In the genomic region with DNA sequence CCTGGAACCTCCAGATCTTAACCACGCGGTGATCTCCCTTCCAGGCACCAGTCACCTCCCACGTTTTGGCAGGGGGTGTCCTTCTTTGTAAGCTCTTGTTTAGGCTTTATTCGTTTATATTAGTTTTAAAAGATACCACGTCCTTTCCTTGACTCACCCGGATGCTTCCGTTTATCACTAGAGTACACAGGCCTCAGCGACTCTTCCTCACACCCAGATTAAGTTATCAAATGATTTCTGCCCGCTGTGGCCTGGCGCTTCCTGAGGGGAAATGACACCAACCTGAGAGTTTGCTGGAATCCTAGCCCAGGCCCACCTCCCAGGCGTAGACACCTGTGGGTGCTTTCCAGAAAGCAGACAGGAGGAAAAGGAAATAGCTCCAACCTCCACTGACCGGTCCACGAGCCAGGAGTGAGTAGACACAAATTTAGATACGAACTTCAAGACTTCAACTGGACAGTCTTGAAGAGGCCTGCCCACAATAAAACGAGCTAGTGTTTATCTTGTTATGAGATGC, we compare ENCODE assay signal across 1 cellular context.
TF ChIP-seq lines count a peak whose summit lies in the region.

No MANE protein-coding gene starts in this region.

TF ChIP-seq in SK-N-SH, 30 proteins besides CTCF, POLR2A, EP300 and RAD21 (continued from another document):
- TF ChIP-seq, protein P1, sequence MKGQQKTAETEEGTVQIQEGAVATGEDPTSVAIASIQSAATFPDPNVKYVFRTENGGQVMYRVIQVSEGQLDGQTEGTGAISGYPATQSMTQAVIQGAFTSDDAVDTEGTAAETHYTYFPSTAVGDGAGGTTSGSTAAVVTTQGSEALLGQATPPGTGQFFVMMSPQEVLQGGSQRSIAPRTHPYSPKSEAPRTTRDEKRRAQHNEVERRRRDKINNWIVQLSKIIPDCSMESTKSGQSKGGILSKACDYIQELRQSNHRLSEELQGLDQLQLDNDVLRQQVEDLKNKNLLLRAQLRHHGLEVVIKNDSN (IDR thresholded peaks at IDR 0.05; ENCODE audit: borderline replicate concordance, low read depth): no peak
- TF ChIP-seq, protein P2, sequence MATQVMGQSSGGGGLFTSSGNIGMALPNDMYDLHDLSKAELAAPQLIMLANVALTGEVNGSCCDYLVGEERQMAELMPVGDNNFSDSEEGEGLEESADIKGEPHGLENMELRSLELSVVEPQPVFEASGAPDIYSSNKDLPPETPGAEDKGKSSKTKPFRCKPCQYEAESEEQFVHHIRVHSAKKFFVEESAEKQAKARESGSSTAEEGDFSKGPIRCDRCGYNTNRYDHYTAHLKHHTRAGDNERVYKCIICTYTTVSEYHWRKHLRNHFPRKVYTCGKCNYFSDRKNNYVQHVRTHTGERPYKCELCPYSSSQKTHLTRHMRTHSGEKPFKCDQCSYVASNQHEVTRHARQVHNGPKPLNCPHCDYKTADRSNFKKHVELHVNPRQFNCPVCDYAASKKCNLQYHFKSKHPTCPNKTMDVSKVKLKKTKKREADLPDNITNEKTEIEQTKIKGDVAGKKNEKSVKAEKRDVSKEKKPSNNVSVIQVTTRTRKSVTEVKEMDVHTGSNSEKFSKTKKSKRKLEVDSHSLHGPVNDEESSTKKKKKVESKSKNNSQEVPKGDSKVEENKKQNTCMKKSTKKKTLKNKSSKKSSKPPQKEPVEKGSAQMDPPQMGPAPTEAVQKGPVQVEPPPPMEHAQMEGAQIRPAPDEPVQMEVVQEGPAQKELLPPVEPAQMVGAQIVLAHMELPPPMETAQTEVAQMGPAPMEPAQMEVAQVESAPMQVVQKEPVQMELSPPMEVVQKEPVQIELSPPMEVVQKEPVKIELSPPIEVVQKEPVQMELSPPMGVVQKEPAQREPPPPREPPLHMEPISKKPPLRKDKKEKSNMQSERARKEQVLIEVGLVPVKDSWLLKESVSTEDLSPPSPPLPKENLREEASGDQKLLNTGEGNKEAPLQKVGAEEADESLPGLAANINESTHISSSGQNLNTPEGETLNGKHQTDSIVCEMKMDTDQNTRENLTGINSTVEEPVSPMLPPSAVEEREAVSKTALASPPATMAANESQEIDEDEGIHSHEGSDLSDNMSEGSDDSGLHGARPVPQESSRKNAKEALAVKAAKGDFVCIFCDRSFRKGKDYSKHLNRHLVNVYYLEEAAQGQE (IDR thresholded peaks at IDR 0.05; ENCODE audit: low read depth, low read length): no peak
- no peak for TF ChIP-seq POLR2AphosphoS5 (IDR thresholded peaks at IDR 0.05; ENCODE audit: low read depth, low read length)
- TF ChIP-seq FOXM1 (IDR thresholded peaks at IDR 0.05; ENCODE audit: low read depth): no peak
- no peak for TF ChIP-seq ELF1 (IDR thresholded peaks at IDR 0.05)
- no peak for TF ChIP-seq FOXJ3 (CRISPR knock-in tag; IDR thresholded peaks at IDR 0.05)
- TF ChIP-seq, protein P3, sequence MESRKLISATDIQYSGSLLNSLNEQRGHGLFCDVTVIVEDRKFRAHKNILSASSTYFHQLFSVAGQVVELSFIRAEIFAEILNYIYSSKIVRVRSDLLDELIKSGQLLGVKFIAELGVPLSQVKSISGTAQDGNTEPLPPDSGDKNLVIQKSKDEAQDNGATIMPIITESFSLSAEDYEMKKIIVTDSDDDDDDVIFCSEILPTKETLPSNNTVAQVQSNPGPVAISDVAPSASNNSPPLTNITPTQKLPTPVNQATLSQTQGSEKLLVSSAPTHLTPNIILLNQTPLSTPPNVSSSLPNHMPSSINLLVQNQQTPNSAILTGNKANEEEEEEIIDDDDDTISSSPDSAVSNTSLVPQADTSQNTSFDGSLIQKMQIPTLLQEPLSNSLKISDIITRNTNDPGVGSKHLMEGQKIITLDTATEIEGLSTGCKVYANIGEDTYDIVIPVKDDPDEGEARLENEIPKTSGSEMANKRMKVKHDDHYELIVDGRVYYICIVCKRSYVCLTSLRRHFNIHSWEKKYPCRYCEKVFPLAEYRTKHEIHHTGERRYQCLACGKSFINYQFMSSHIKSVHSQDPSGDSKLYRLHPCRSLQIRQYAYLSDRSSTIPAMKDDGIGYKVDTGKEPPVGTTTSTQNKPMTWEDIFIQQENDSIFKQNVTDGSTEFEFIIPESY (IDR thresholded peaks at IDR 0.05; ENCODE audit: borderline replicate concordance, low read depth): no peak
- TF ChIP-seq SIN3A (IDR thresholded peaks at IDR 0.05; ENCODE audit: borderline replicate concordance, low read depth, low read length): no peak
- TF ChIP-seq FOSL2 (IDR thresholded peaks at IDR 0.05; ENCODE audit: borderline replicate concordance, low read depth): no peak
- TF ChIP-seq TCF12 (IDR thresholded peaks at IDR 0.05): no peak
- no peak for TF ChIP-seq RXRA (IDR thresholded peaks at IDR 0.05; ENCODE audit: borderline replicate concordance, low read depth)
TF ChIP-seq in SK-N-SH: peak in this region for 0.
